In the genomic region with DNA sequence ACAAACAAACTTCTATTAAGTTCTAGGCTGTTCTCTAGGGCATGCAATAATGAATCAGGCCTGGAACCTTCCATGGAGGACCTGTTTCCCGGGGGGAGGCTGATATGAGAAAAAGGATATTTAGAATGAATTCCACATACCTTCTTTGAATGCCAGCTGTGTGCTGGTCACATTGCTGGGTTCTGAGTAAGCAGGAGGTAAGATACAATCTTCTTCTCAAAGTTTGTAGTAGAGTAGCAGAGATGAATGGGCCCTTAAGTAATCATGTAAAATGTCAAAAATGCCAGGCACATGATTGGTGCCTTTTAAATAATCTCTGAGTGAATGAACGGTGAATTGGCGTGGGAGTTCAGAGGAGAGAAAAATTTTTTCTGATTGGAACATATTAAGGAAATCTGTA, we compare ENCODE assay signal across 18 cellular contexts. TPM values are rescaled to one million over a fixed set of nuclear protein-coding genes. Genes with fewer than 3 reads are reported as not detected.
DNase-seq lines count a peak whose midpoint lies in the region; ATAC-seq and TF ChIP-seq lines count a peak whose summit lies in the region.
"Had no signal": no experiment of that assay in that cellular context is flagged by ENCODE, and none has a peak within 500 bp of the region (broad histone marks: within the 10 kb centered on the region; RNA-seq: fewer than 3 reads in every experiment).

No MANE protein-coding gene starts in this region.

- no peaks in the 10 kb centered on the region for H3K36me3 Mint-ChIP-seq in MCF 10A (ENCODE audit: insufficient read depth, unreplicated experiment)
- H3K36me3 Mint-ChIP-seq in stimulated activated memory B cell treated with anti-CD40 and anti-IgM and Interleukin-4, amounts not matched to agents 10 μg/mL and 1 μg/mL and 100 μg/mL, for 72 hours, result no peaks in the 10 kb centered on the region
- H3K36me3 Mint-ChIP-seq in H9 (ENCODE audit: insufficient read depth in 1 of 3, low read depth in 3 of 3), result no peaks in the 10 kb centered on the region
- H3K36me3 Mint-ChIP-seq: brain, WTC11 had no signal

- intact Hi-C loops in MCF 10A (cut with micrococcal nuclease), result loop anchor here (10.0 kb wide), 1 partner anchor 47 kb away; the partner anchor contains the start of gene TGM2
- intact Hi-C loops in breast epithelium (cut with DNase I; ENCODE audit: low total_unique reads), result no loop called here

- H3K4me3 ChIP-seq in breast epithelium, result no peak overlapping the region
- H3K4me3 ChIP-seq in fibroblast of villous mesenchyme (ENCODE audit: low read depth, low read length), result no peak overlapping the region
- H3K4me3 ChIP-seq: tibial nerve had no signal

- H4K8ac ChIP-seq in H9 (replicated peaks; ENCODE audit: insufficient read length, low read depth, low read length), result no peak overlapping the region

- H3K36me3 ChIP-seq in breast epithelium, result no peaks in the 10 kb centered on the region
- H3K36me3 ChIP-seq: tibial nerve had no signal

- no peaks in the 10 kb centered on the region for H4K20me1 ChIP-seq in H9 (ENCODE audit: control insufficient read depth, insufficient read depth, insufficient read length)

- H3K4me3 Mint-ChIP-seq in MCF 10A (ENCODE audit: unreplicated experiment), result no peak overlapping the region
- no peak overlapping the region for H3K4me3 Mint-ChIP-seq in stimulated activated memory B cell treated with anti-CD40 and anti-IgM and Interleukin-4, amounts not matched to agents 10 μg/mL and 1 μg/mL and 100 μg/mL, for 72 hours
- no peak overlapping the region for H3K4me3 Mint-ChIP-seq in H9
- H3K4me3 Mint-ChIP-seq: activated T-cell treated with anti-CD3 and anti-CD28 coated beads, Interleukin-2, amount 50 U/mL, for 72 hours; brain; nephron; WTC11 had no signal

- POLR2A ChIA-PET in MCF 10A (lab: Yijun Ruan, JAX), result interaction anchor here (0.6 to 1.6 kb wide), 3 partner anchors 8 to 620 kb away, joined by 3 read pairs; no protein-coding TSS in a partner anchor

- no peak overlapping the region for H2BK12ac ChIP-seq in H9 (ENCODE audit: insufficient read length, low read depth, low read length)

- no peak overlapping the region for H2AK5ac ChIP-seq in H9 (ENCODE audit: insufficient read length, low read length)

- no peak overlapping the region for H2AFZ ChIP-seq in H9 (ENCODE audit: low read length)

- no peak overlapping the region for H2BK5ac ChIP-seq in H9 (ENCODE audit: insufficient read length, low read length)

- no peak overlapping the region for H4K5ac ChIP-seq in H9 (ENCODE audit: insufficient read length, low read depth, low read length)

- H3K4me1 Mint-ChIP-seq in MCF 10A (ENCODE audit: insufficient read depth, unreplicated experiment), result peaks cover 21% of the 10 kb centered on the region
- peaks cover 24% of the 10 kb centered on the region for H3K4me1 Mint-ChIP-seq in stimulated activated memory B cell treated with anti-CD40 and anti-IgM and Interleukin-4, amounts not matched to agents 10 μg/mL and 1 μg/mL and 100 μg/mL, for 72 hours
- H3K4me1 Mint-ChIP-seq in H9, result peaks cover 4 to 7% of the 10 kb centered on the region in 2 experiments
- H3K4me1 Mint-ChIP-seq: brain had no signal

- ATAC-seq in stimulated activated memory B cell treated with anti-CD40 and anti-IgM and Interleukin-4, amounts not matched to agents 10 μg/mL and 1 μg/mL and 100 μg/mL, for 72 hours, result no peak
- ATAC-seq in HG02642 (IDR thresholded peaks at IDR 0.05; ENCODE audit: poor library complexity, unreplicated experiment), result no peak
- no peak for ATAC-seq in HG03457 (IDR thresholded peaks at IDR 0.05; ENCODE audit: unreplicated experiment)
- ATAC-seq: activated T-cell treated with anti-CD3 and anti-CD28 coated beads, Interleukin-2, amount 50 U/mL, for 72 hours; WTC11 had no signal

- H3K4ac ChIP-seq in H9 (ENCODE audit: low read depth, low read length), result no peak overlapping the region

- DNase-seq in MCF 10A (ENCODE audit: unreplicated experiment) (peak; percentile 43), breast epithelium (ENCODE audit: low spot score in 2 of 2) (no peak), SW 1271 (lab: John Stamatoyannopoulos, UW) (peak; percentile 95 to 96), fibroblast of villous mesenchyme (ENCODE audit: low read depth) (peak; percentile 55), H9 (no peak)
- DNase-seq: 8988T; activated T-cell treated with anti-CD3 and anti-CD28 coated beads, Interleukin-2, amount 50 U/mL, for 72 hours; DMS79; left cardiac atrium; NCI-H345; stimulated activated CD4-positive, alpha-beta T cell treated with anti-CD3 and anti-CD28 coated beads, Interleukin-12 subunit alpha, Interleukin-12 subunit beta, amount 100 ng/mL, for 4 hours had no signal

- H2BK20ac ChIP-seq in H9 (ENCODE audit: low read depth, low read length, poor library complexity, severe bottlenecking), result no peak overlapping the region

- no peak overlapping the region for H3K27ac ChIP-seq in breast epithelium
- H3K27ac ChIP-seq in H9 (ENCODE audit: insufficient read length, low read depth, low read length), result no peak overlapping the region
- H3K27ac ChIP-seq: tibial nerve had no signal

- H3K23me2 ChIP-seq in H9 (ENCODE audit: insufficient read length, low read depth, low read length, poor library complexity, severe bottlenecking), result no peaks in the 10 kb centered on the region

- no peaks in the 10 kb centered on the region for H3K79me2 ChIP-seq in H9 (ENCODE audit: insufficient read depth, low read length)

- H3K4me1 ChIP-seq in breast epithelium (no peaks in the 10 kb centered on the region), H9 (ENCODE audit: insufficient read depth, low read length) (no peaks in the 10 kb centered on the region)

- H3K18ac ChIP-seq in H9 (ENCODE audit: insufficient read length, low read depth, low read length), result no peak overlapping the region

- no peak overlapping the region for H3K4me2 ChIP-seq in H9 (ENCODE audit: insufficient read depth, insufficient read length, low read length)

- H3T11ph ChIP-seq in H9 (ENCODE audit: low read length), result no peak overlapping the region

- TF ChIP-seq CTCF in MCF 10A (IDR thresholded peaks at IDR 0.05; ENCODE audit: unreplicated experiment) (no peak), breast epithelium (IDR thresholded peaks at IDR 0.05) (no peak), fibroblast of villous mesenchyme (IDR thresholded peaks at IDR 0.05; ENCODE audit: insufficient read depth, low read depth, low read length) (no peak), H9 (conservative IDR thresholded peaks at IDR 0.05) (no peak)

- no peak overlapping the region for H4K91ac ChIP-seq in H9 (ENCODE audit: insufficient read length, low read depth, low read length)

- H2BK15ac ChIP-seq in H9 (ENCODE audit: low read depth, low read length), result no peak overlapping the region

- no peaks in the 10 kb centered on the region for H3K27me3 Mint-ChIP-seq in MCF 10A (ENCODE audit: insufficient read depth, unreplicated experiment)
- H3K27me3 Mint-ChIP-seq in stimulated activated memory B cell treated with anti-CD40 and anti-IgM and Interleukin-4, amounts not matched to agents 10 μg/mL and 1 μg/mL and 100 μg/mL, for 72 hours, result no peaks in the 10 kb centered on the region
- H3K27me3 Mint-ChIP-seq in H9 (ENCODE audit: low read depth), result no peaks in the 10 kb centered on the region

- no peak overlapping the region for H2BK120ac ChIP-seq in H9 (ENCODE audit: low read depth, low read length, poor library complexity, severe bottlenecking)

- no TSS peak for BruUV-seq in MCF 10A (replicated peaks; lab: Mats Ljungman, UMichigan)

- H3K27me3 ChIP-seq in breast epithelium (no peaks in the 10 kb centered on the region), H9 (ENCODE audit: insufficient read depth, low read length) (no peaks in the 10 kb centered on the region)
- H3K27me3 ChIP-seq: tibial nerve had no signal

- no peaks in the 10 kb centered on the region for H3K9me3 ChIP-seq in breast epithelium
- no peaks in the 10 kb centered on the region for H3K9me3 ChIP-seq in H9 (ENCODE audit: control insufficient read depth, low read depth, low read length)
- H3K9me3 ChIP-seq: tibial nerve had no signal

- H3K9me3 Mint-ChIP-seq in MCF 10A (ENCODE audit: unreplicated experiment) (peaks cover 8% of the 10 kb centered on the region), H9 (no peaks in the 10 kb centered on the region)
- H3K9me3 Mint-ChIP-seq in stimulated activated memory B cell treated with anti-CD40 and anti-IgM and Interleukin-4, amounts not matched to agents 10 μg/mL and 1 μg/mL and 100 μg/mL, for 72 hours, result no peaks in the 10 kb centered on the region
- H3K9me3 Mint-ChIP-seq: activated T-cell treated with anti-CD3 and anti-CD28 coated beads, Interleukin-2, amount 50 U/mL, for 72 hours; WTC11 had no signal

- H3K23ac ChIP-seq in H9 (ENCODE audit: insufficient read length, low read depth, low read length), result no peak overlapping the region

- CTCF ChIA-PET in MCF 10A (lab: Yijun Ruan, JAX), result interaction anchor here (1.2 to 1.9 kb wide), 2 partner anchors 68 to 103 kb away, joined by 5 to 9 read pairs; no protein-coding TSS in a partner anchor

- H3K9ac ChIP-seq in H9 (ENCODE audit: extremely low read depth, insufficient read length, low read length), result no peak overlapping the region

- H3K27ac Mint-ChIP-seq in MCF 10A (ENCODE audit: low read depth, unreplicated experiment) (no peak overlapping the region), H9 (no peak overlapping the region)
- peak overlapping the region; percentile 17 for H3K27ac Mint-ChIP-seq in stimulated activated memory B cell treated with anti-CD40 and anti-IgM and Interleukin-4, amounts not matched to agents 10 μg/mL and 1 μg/mL and 100 μg/mL, for 72 hours
- H3K27ac Mint-ChIP-seq: activated T-cell treated with anti-CD3 and anti-CD28 coated beads, Interleukin-2, amount 50 U/mL, for 72 hours; brain; WTC11 had no signal

- no peak overlapping the region for H3K56ac ChIP-seq in H9 (ENCODE audit: insufficient read length, low read depth, low read length)

- no peak overlapping the region for H3K14ac ChIP-seq in H9 (ENCODE audit: insufficient read depth, low read length)

- no CpG with 5 or more reads among the region's 3 CpGs for WGBS in H9 (ENCODE audit: extremely low coverage, insufficient read length, low lambda C conversion rate)

- no peak for TF ChIP-seq POLR2A in breast epithelium (IDR thresholded peaks at IDR 0.05)

- H3K79me1 ChIP-seq in H9 (ENCODE audit: insufficient read depth, low read depth, low read length, poor library complexity, severe bottlenecking), result no peaks in the 10 kb centered on the region

RNA-seq across cellular contexts. Expression of gene TGM2, which starts 47.4 kb away (rescaled TPM):
- total RNA-seq in MCF 10A (2022) (0.76 and 1.5 TPM in 2 replicates), breast epithelium (10 to 100 TPM; 10.7 to 44.9 (median 15.2) TPM), fibroblast of villous mesenchyme (1,041 and 2,020 TPM in 2 replicates), H9 (2021) (1.1 and 1.4 TPM in 2 replicates)

Comparison
In these comparisons a context has a peak if more than half of its experiments do, and no peak if none do; other contexts are left out.
1. DNase-seq: peak in MCF 10A (single experiment), SW 1271 (2 of 2) and fibroblast of villous mesenchyme (single experiment); none in breast epithelium (0 of 2) and H9 (single experiment).
2. RNA of gene TGM2, which starts 47.4 kb away (total RNA-seq): 1,041 to 2,020 TPM in fibroblast of villous mesenchyme; 10.7 to 44.9 TPM in breast epithelium, 0.76 to 1.5 TPM in MCF 10A and 1.1 to 1.4 TPM in H9; every median in the first group is over 10 times any median in the second.